In the genomic region with DNA sequence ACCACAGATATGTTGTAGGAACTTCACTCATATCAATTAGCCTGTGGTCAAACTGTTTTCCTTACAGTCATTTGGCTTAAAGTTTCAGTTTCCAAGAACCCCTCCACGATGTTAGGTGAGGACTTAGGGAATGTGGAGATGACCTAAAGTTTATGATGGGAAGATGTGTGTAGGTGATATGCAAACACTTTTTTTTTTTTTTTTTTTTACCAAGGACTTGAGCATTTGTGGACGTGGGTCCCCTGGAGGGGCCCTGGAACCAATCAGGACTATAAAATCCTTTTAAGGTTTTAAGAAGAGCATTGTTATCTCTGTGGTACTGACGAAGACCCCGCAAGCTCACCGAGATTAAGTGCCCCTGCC, we compare ENCODE assay signal across 8 cellular contexts. TPM values are rescaled to one million over a fixed set of nuclear protein-coding genes. Genes with fewer than 3 reads are reported as not detected.
DNase-seq lines count a peak whose midpoint lies in the region; ATAC-seq and TF ChIP-seq lines count a peak whose summit lies in the region.

No MANE protein-coding gene starts in this region.

- no peaks in the 10 kb centered on the region for H3K27me3 ChIP-seq in HUES64 (ENCODE audit: insufficient read depth, low read length)
- no peaks in the 10 kb centered on the region for H3K27me3 ChIP-seq in brain microvascular endothelial cell (replicated peaks)
- H3K27me3 ChIP-seq in mucosa of rectum (ENCODE audit: control insufficient read depth in 2 of 2, insufficient read depth in 2 of 2, low read length in 2 of 2) = no peaks in the 10 kb centered on the region

- DNase-seq in AG04449 (ENCODE audit: low read depth, low spot score) (no peak), brain microvascular endothelial cell (no peak), ecto neural progenitor cell (ENCODE audit: low spot score) (no peak), NK-92 (lab: John Stamatoyannopoulos, UW; ENCODE audit: unreplicated experiment) (no peak), SIG-M5 treated with dmso at 0.1 percent for 504 hours (lab: John Stamatoyannopoulos, UW; ENCODE audit: unreplicated experiment) (no peak)

- no peak for ATAC-seq in HG03457 (IDR thresholded peaks at IDR 0.05; ENCODE audit: unreplicated experiment)

- H3K9ac ChIP-seq in HUES64 (ENCODE audit: low read depth, low read length) (peak overlapping the region; percentile 98), mucosa of rectum (ENCODE audit: low read depth in 1 of 2, low read length in 2 of 2) (peak overlapping the region; percentile 54 to 58)

- H3K4me1 ChIP-seq in HUES64 (ENCODE audit: insufficient read depth, low read length) = no peaks in the 10 kb centered on the region
- peaks cover 0 to 3% of the 10 kb centered on the region in 2 donors for H3K4me1 ChIP-seq in mucosa of rectum (ENCODE audit: control insufficient read depth in 2 of 2, insufficient read depth in 2 of 2, low read length in 2 of 2)

- in situ Hi-C loops in brain microvascular endothelial cell (cut with HindIII; ENCODE audit: low pct_ligation_motif_present, low sequenced_read_pairs) = no loop called here

- WGBS in HUES64 = 10% methylated on average over 5 of the region's 5 CpGs

- CTCF ChIA-PET in AG04449 (lab: Yijun Ruan, JAX) = interaction anchor here (0.8 to 4.0 kb wide), 15 partner anchors 9 to 460 kb away, joined by 3 to 55 read pairs (median 6); no protein-coding TSS in a partner anchor

- H3K4me3 ChIP-seq in AG04449 (ENCODE audit: low read depth, low read length) = peak overlapping the region; percentile 78
- peak overlapping the region; percentile 79 for H3K4me3 ChIP-seq in HUES64 (ENCODE audit: low read length)
- peak overlapping the region; percentile 80 for H3K4me3 ChIP-seq in brain microvascular endothelial cell (ENCODE audit: low read depth, low read length)
- H3K4me3 ChIP-seq in mucosa of rectum (ENCODE audit: low read length in 2 of 2) = peak overlapping the region; percentile 49 to 75

- POLR2A ChIA-PET in AG04449 (lab: Yijun Ruan, JAX) = interaction anchor here (0.7 to 2.4 kb wide), 3 partner anchors 9 to 47 kb away, joined by 3 to 11 read pairs (median 3); no protein-coding TSS in a partner anchor

- H3K9me3 ChIP-seq in HUES64 (ENCODE audit: insufficient read depth, low read depth, low read length) (no peaks in the 10 kb centered on the region), mucosa of rectum (ENCODE audit: control insufficient read depth in 2 of 2, low read length in 2 of 2) (no peaks in the 10 kb centered on the region)

- H3K27ac ChIP-seq in HUES64 (ENCODE audit: low read depth, low read length) = peak overlapping the region; percentile 96
- peak overlapping the region; percentile 99 for H3K27ac ChIP-seq in brain microvascular endothelial cell
- H3K27ac ChIP-seq in mucosa of rectum (ENCODE audit: low read depth in 2 of 2, low read length in 2 of 2) = peak overlapping the region; percentile 8 to 69

- H3K36me3 ChIP-seq in HUES64 (ENCODE audit: insufficient read depth, low read length) (no peaks in the 10 kb centered on the region; the same call in 1 of the 2 replicates), brain microvascular endothelial cell (replicated peaks) (no peaks in the 10 kb centered on the region), mucosa of rectum (ENCODE audit: control insufficient read depth in 2 of 2, insufficient read depth in 2 of 2, low read length in 2 of 2) (no peaks in the 10 kb centered on the region)

- no peak for TF ChIP-seq CTCF in AG04449 (IDR thresholded peaks at IDR 0.05; ENCODE audit: insufficient read depth, low read length, missing control alignments)
- TF ChIP-seq CTCF in brain microvascular endothelial cell (IDR thresholded peaks at IDR 0.05; ENCODE audit: low read depth, low read length, missing control alignments) = no peak

RNA-seq across cellular contexts. Expression of gene MTHFD1L, which starts 0.5 kb away (rescaled TPM):
- 58.2 TPM for polyA plus RNA-seq in HUES64 (2013, experiment 1 of 2)
- polyA plus RNA-seq in HUES64 (2013, experiment 2 of 2) = 62.0 TPM

Comparison
In these comparisons a context has a peak if more than half of its experiments do, and no peak if none do; other contexts are left out.
1. H3K27ac ChIP-seq: peak in every context shown above with its lines; median percentile 99 in brain microvascular endothelial cell; 96 in HUES64; 38 in mucosa of rectum.